In genomic region chr21:33976082-33976979, GRCh38 we compare ENCODE assay signal across 8 cellular contexts.
A peak's percentile ranks its signal among the peaks of the same experiment; 100 is the strongest.
DNase-seq lines count a peak whose midpoint lies in the region; ATAC-seq and TF ChIP-seq lines count a peak whose summit lies in the region.

No MANE protein-coding gene starts in this region.

- H2AFZ ChIP-seq in mesenchymal stem cell (ENCODE audit: low read depth, low read length) = no peak overlapping the region

- peaks cover 72% of the 10 kb centered on the region for H3K27me3 ChIP-seq in WERI-Rb-1 (ENCODE audit: insufficient read depth, low read depth, severe bottlenecking)
- no peaks in the 10 kb centered on the region for H3K27me3 ChIP-seq in mesenchymal stem cell (ENCODE audit: control insufficient read depth in 1 of 2, insufficient read depth in 1 of 2, low read length in 2 of 2)
- H3K27me3 ChIP-seq in stomach = no peaks in the 10 kb centered on the region

- TF ChIP-seq POLR2A in stomach (IDR thresholded peaks at IDR 0.05) = no peak

- peak overlapping the region; percentile 5 for H4K91ac ChIP-seq in mesenchymal stem cell (ENCODE audit: low read length)

- peak overlapping the region; percentile 65 to 94 for H3K4ac ChIP-seq in mesenchymal stem cell (ENCODE audit: low read depth in 1 of 2, low read length in 2 of 2)

- H2BK120ac ChIP-seq in mesenchymal stem cell (ENCODE audit: low read depth, low read length) = peak overlapping the region; percentile 99

- H2BK12ac ChIP-seq in mesenchymal stem cell (ENCODE audit: low read length in 2 of 2) = peak overlapping the region; percentile 50 to 81

- H3K4me1 ChIP-seq in mesenchymal stem cell (ENCODE audit: control insufficient read depth, insufficient read depth, low read depth, low read length) (peaks cover 18% of the 10 kb centered on the region), stomach (peaks cover 0 to 26% (median 4%) of the 10 kb centered on the region in 4 donors)

- peak overlapping the region; percentile 92 for H2BK5ac ChIP-seq in mesenchymal stem cell (ENCODE audit: low read depth, low read length, poor library complexity, severe bottlenecking)

- peak; percentile 50 for ATAC-seq in GM21786 (IDR thresholded peaks at IDR 0.05; ENCODE audit: unreplicated experiment)

- WGBS in mesenchymal stem cell = 0% methylated on average over 9 of the region's 14 CpGs
- WGBS in stomach, 5 donors = 34 to 45% (median 39%) methylated on average over 14 of the region's 14 CpGs

- peak overlapping the region; percentile 19 for H2AK5ac ChIP-seq in mesenchymal stem cell (ENCODE audit: low read length, severe bottlenecking)

- peak overlapping the region; percentile 84 for H3K9ac ChIP-seq in mesenchymal stem cell (ENCODE audit: low read length)

- DNase-seq in GM04503 (ENCODE audit: low read depth) (peak; percentile 95), KG1 (lab: John Stamatoyannopoulos, UW) (peak; percentile 53), WERI-Rb-1 (peak; percentile 80), cerebellar cortex (ENCODE audit: low spot score) (peak; percentile 52), mesenchymal stem cell (peak; percentile 95), stomach (no peak), NCI-H2029 (lab: John Stamatoyannopoulos, UW) (no peak)

- H3K9me3 ChIP-seq in WERI-Rb-1 (ENCODE audit: severe bottlenecking) (peaks cover 5% of the 10 kb centered on the region), mesenchymal stem cell (ENCODE audit: control insufficient read depth, low read length) (no peaks in the 10 kb centered on the region), stomach (no peaks in the 10 kb centered on the region)

- no peak overlapping the region for H3K23ac ChIP-seq in mesenchymal stem cell (ENCODE audit: low read length in 2 of 2)

- no peak overlapping the region for H2BK15ac ChIP-seq in mesenchymal stem cell (ENCODE audit: low read depth, poor library complexity, severe bottlenecking)

- H3K14ac ChIP-seq in mesenchymal stem cell (ENCODE audit: low read length in 2 of 2) = no peak overlapping the region

- H3K36me3 ChIP-seq in WERI-Rb-1 (no peaks in the 10 kb centered on the region), mesenchymal stem cell (ENCODE audit: control insufficient read depth in 1 of 2, insufficient read depth in 2 of 2, low read depth in 1 of 2, low read length in 2 of 2) (no peaks in the 10 kb centered on the region), stomach (no peaks in the 10 kb centered on the region)

- TF ChIP-seq CTCF in WERI-Rb-1 (IDR thresholded peaks at IDR 0.05; ENCODE audit: low read depth, low read length) (no peak), stomach (IDR thresholded peaks at IDR 0.05) (no peak)

- H4K8ac ChIP-seq in mesenchymal stem cell (ENCODE audit: low read length) = peak overlapping the region; percentile 63

- intact Hi-C loops in stomach (cut with DNase I; ENCODE audit: low total_unique reads) = no loop called here

- peak overlapping the region; percentile 16 to 87 for H3K18ac ChIP-seq in mesenchymal stem cell (ENCODE audit: low read depth in 1 of 2, low read length in 2 of 2)

- H3K27ac ChIP-seq in WERI-Rb-1 (peak overlapping the region; percentile 29; the same call in 1 of the 2 replicates), mesenchymal stem cell (ENCODE audit: low read length, poor library complexity, severe bottlenecking) (peak overlapping the region; percentile 96), stomach (peak overlapping the region; percentile 32 to 63 (median 59))

- TF ChIP-seq EP300 in stomach (IDR thresholded peaks at IDR 0.05) = no peak

- peak overlapping the region; percentile 5 for H3K4me2 ChIP-seq in mesenchymal stem cell (ENCODE audit: low read length, poor library complexity, severe bottlenecking)

- no peaks in the 10 kb centered on the region for H3K79me1 ChIP-seq in mesenchymal stem cell (replicated peaks; ENCODE audit: low read length, poor library complexity, severe bottlenecking)

- no peak overlapping the region for H3K4me3 ChIP-seq in WERI-Rb-1 (ENCODE audit: low read depth, low read length)
- H3K4me3 ChIP-seq in mesenchymal stem cell (ENCODE audit: insufficient read depth in 1 of 2, low read depth in 1 of 2, low read length in 2 of 2) = peak overlapping the region in 1 of 2 experiments; percentile 2
- no peak overlapping the region for H3K4me3 ChIP-seq in stomach

Comparison
In these comparisons a context has a peak if more than half of its experiments do, and no peak if none do; other contexts are left out.
1. DNase-seq: peak in GM04503 (single experiment), KG1 (single experiment), WERI-Rb-1 (single experiment), cerebellar cortex (single experiment) and mesenchymal stem cell (single experiment); none in stomach (single experiment) and NCI-H2029 (single experiment).
2. H3K27ac ChIP-seq: peak in every context shown above with its lines; median percentile 96 in mesenchymal stem cell; 59 in stomach; 29 in WERI-Rb-1.